ENCODE assay signal across 18 cellular contexts in the genomic region with DNA sequence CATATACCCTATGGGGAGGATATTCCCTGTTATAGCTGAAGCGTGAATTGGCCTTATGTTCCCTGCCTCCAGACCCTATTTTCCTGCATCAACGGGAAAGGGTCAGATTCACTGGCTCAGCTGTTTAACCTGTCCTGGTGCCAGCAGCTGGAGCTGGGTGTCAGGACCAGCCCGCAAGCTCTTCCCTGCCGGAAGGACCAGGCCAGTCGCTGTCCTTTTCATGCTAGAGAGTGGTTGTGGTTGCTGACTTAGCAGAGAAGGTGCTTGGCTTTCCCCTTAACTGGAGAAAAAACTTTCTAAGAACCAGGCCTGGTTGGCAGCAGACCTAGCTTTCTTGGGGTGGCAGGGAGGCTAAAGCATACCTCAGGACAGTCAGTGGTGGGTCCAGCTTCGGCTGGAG. TPM values are rescaled to one million over a fixed set of nuclear protein-coding genes. Genes with fewer than 3 reads are reported as not detected.
A peak's percentile ranks its signal among the peaks of the same experiment; 100 is the strongest.
DNase-seq lines count a peak whose midpoint lies in the region; ATAC-seq and TF ChIP-seq lines count a peak whose summit lies in the region.
"Had no signal": no experiment of that assay in that cellular context is flagged by ENCODE, and none has a peak within 500 bp of the region (broad histone marks: within the 10 kb centered on the region; RNA-seq: fewer than 3 reads in every experiment).

No MANE protein-coding gene starts in this region.

- H4K5ac ChIP-seq in H9 (ENCODE audit: insufficient read length, low read depth, low read length) = no peak overlapping the region

- H3K36me3 ChIP-seq in OCI-LY7 (ENCODE audit: insufficient read depth, low read length) (peaks cover 27% of the 10 kb centered on the region), gastrocnemius medialis (no peaks in the 10 kb centered on the region)
- H3K36me3 ChIP-seq: neural progenitor cell, right atrium auricular region, thyroid gland had no signal

- H2BK5ac ChIP-seq in H9 (ENCODE audit: insufficient read length, low read length) = no peak overlapping the region

- H2BK120ac ChIP-seq in H9 (ENCODE audit: low read depth, low read length, poor library complexity, severe bottlenecking) = no peak overlapping the region

- H3K18ac ChIP-seq in H9 (ENCODE audit: insufficient read length, low read depth, low read length) = no peak overlapping the region

- H3K27me3 Mint-ChIP-seq in H9 (ENCODE audit: low read depth) = no peaks in the 10 kb centered on the region; the same call in 1 of the 2 replicates

- H4K8ac ChIP-seq in H9 (replicated peaks; ENCODE audit: insufficient read length, low read depth, low read length) = no peak overlapping the region

- TF ChIP-seq CTCF in H9 (conservative IDR thresholded peaks at IDR 0.05) (no peak), OCI-LY7 (conservative IDR thresholded peaks at IDR 0.05; ENCODE audit: low read length) (no peak), dorsolateral prefrontal cortex (IDR thresholded peaks at IDR 0.05 in 54 of 56, conservative IDR thresholded peaks at IDR 0.05 in 2 of 56; ENCODE audit: low read depth in 1 of 56, partially characterized antibody in 56 of 56) (no peak), gastrocnemius medialis (IDR thresholded peaks at IDR 0.05 in 4 of 5, conservative IDR thresholded peaks at IDR 0.05 in 1 of 5) (no peak)

- H4K20me1 ChIP-seq in H9 (ENCODE audit: control insufficient read depth, insufficient read depth, insufficient read length) = no peaks in the 10 kb centered on the region
- H4K20me1 ChIP-seq in OCI-LY7 (ENCODE audit: insufficient read depth, low read length) = no peaks in the 10 kb centered on the region

- BruUV-seq in OCI-LY7 (replicated peaks; lab: Mats Ljungman, UMichigan) = no TSS peak

- no peak overlapping the region for H3K14ac ChIP-seq in H9 (ENCODE audit: insufficient read depth, low read length)

- POLR2A ChIA-PET in OCI-LY7 (lab: Charles Lee) = no interaction called here

- H2BK20ac ChIP-seq in H9 (ENCODE audit: low read depth, low read length, poor library complexity, severe bottlenecking) = no peak overlapping the region

- H3K4me3 ChIP-seq in OCI-LY7 (ENCODE audit: low read depth, low read length, poor library complexity, severe bottlenecking) = no peak overlapping the region
- no peak overlapping the region for H3K4me3 ChIP-seq in dorsolateral prefrontal cortex
- no peak overlapping the region for H3K4me3 ChIP-seq in gastrocnemius medialis
- H3K4me3 ChIP-seq: neural progenitor cell, right atrium auricular region, thyroid gland had no signal

- H3K9me3 ChIP-seq in H9 (ENCODE audit: control insufficient read depth, low read depth, low read length) (no peaks in the 10 kb centered on the region), OCI-LY7 (ENCODE audit: low read length) (no peaks in the 10 kb centered on the region; the same call in 1 of the 2 replicates), gastrocnemius medialis (no peaks in the 10 kb centered on the region)
- H3K9me3 ChIP-seq: right atrium auricular region, thyroid gland had no signal

- no peak overlapping the region for H4K91ac ChIP-seq in H9 (ENCODE audit: insufficient read length, low read depth, low read length)

- no peak overlapping the region for H2AK5ac ChIP-seq in H9 (ENCODE audit: insufficient read length, low read length)

- H3K4me2 ChIP-seq in H9 (ENCODE audit: insufficient read depth, insufficient read length, low read length) (no peak overlapping the region), OCI-LY7 (ENCODE audit: low read length) (no peak overlapping the region)
- H3K4me2 ChIP-seq: neural progenitor cell had no signal

- in situ Hi-C loops in gastrocnemius medialis (cut with MboI; ENCODE audit: low sequenced_read_pairs in 4 of 4) = loop anchor here in 1 of 4 donors (10.0 kb wide), 1 partner anchor 117 kb away; the partner anchor contains the start of gene CENPM

- no peak overlapping the region; a peak in 1 of 5 replicates for H3K4me3 Mint-ChIP-seq in H9

- intact Hi-C loops in OCI-LY7 (cut with micrococcal nuclease; ENCODE audit: unreplicated experiment) (no loop called here), dorsolateral prefrontal cortex (cut with DNase I) (loop anchor here in 1 of 2 donors (10.0 kb wide), 1 partner anchor 247 kb away; the partner anchor contains the start of genes NAGA, PHETA2 and SMDT1), gastrocnemius medialis (cut with DNase I; ENCODE audit: low total_unique reads) (no loop called here)

- H3K9me3 Mint-ChIP-seq in H9 = no peaks in the 10 kb centered on the region
- H3K9me3 Mint-ChIP-seq: neural progenitor cell had no signal

- H3K27ac Mint-ChIP-seq in H9 = peak overlapping the region in 2 of 3 experiments; percentile 12 to 26; a peak in 1 of 7 replicates

- H3K4ac ChIP-seq in H9 (ENCODE audit: low read depth, low read length) = no peak overlapping the region

- H3K23ac ChIP-seq in H9 (ENCODE audit: insufficient read length, low read depth, low read length) = no peak overlapping the region

- no peaks in the 10 kb centered on the region for H3K9me2 ChIP-seq in OCI-LY7 (ENCODE audit: insufficient read depth, low read length)

- no peak overlapping the region for H3T11ph ChIP-seq in H9 (ENCODE audit: low read length)

- no peak overlapping the region for H2BK15ac ChIP-seq in H9 (ENCODE audit: low read depth, low read length)

- ATAC-seq in gastrocnemius medialis (peak in 1 of 2 donors; percentile 8), GM18498 (IDR thresholded peaks at IDR 0.05; ENCODE audit: unreplicated experiment) (no peak), SK-N-SH treated with all-trans-retinoic acid at 6 μM for 48 hours (no peak)

- H3K79me2 ChIP-seq in H9 (ENCODE audit: insufficient read depth, low read length) = no peaks in the 10 kb centered on the region
- peaks cover 10% of the 10 kb centered on the region; the same call in 1 of the 2 replicates for H3K79me2 ChIP-seq in OCI-LY7 (ENCODE audit: insufficient read depth, low read depth, low read length)

- WGBS in H9 (ENCODE audit: extremely low coverage, insufficient read length, low lambda C conversion rate) = no CpG with 5 or more reads among the region's 6 CpGs

- CTCF ChIA-PET in OCI-LY7 (lab: Charles Lee; ENCODE audit: unreplicated experiment) = no interaction called here

- H3K23me2 ChIP-seq in H9 (ENCODE audit: insufficient read length, low read depth, low read length, poor library complexity, severe bottlenecking) = no peaks in the 10 kb centered on the region

- H3K4me1 ChIP-seq in H9 (ENCODE audit: insufficient read depth, low read length) (peaks cover 5% of the 10 kb centered on the region; the same call in 1 of the 2 replicates), OCI-LY7 (ENCODE audit: insufficient read depth, low read length, poor library complexity, severe bottlenecking) (peaks cover 36% of the 10 kb centered on the region), gastrocnemius medialis (peaks cover 29 to 36% of the 10 kb centered on the region in 2 donors)

- H3K27ac ChIP-seq in H9 (ENCODE audit: insufficient read length, low read depth, low read length) = no peak overlapping the region
- peak overlapping the region; percentile 2 for H3K27ac ChIP-seq in OCI-LY7 (ENCODE audit: low read depth, low read length, poor library complexity, severe bottlenecking)
- peak overlapping the region in 54 of 59 donors; percentile 1 to 100 (median 60) for H3K27ac ChIP-seq in dorsolateral prefrontal cortex
- peak overlapping the region; percentile 81 to 92 (median 92) for H3K27ac ChIP-seq in gastrocnemius medialis
- H3K27ac ChIP-seq: C4-2B, neural progenitor cell, thyroid gland had no signal

- no peak for TF ChIP-seq POLR2A in gastrocnemius medialis (IDR thresholded peaks at IDR 0.05)

- no peaks in the 10 kb centered on the region for H3K79me1 ChIP-seq in H9 (ENCODE audit: insufficient read depth, low read depth, low read length, poor library complexity, severe bottlenecking)

- H2BK12ac ChIP-seq in H9 (ENCODE audit: insufficient read length, low read depth, low read length) = no peak overlapping the region

- H3K9ac ChIP-seq in H9 (ENCODE audit: extremely low read depth, insufficient read length, low read length) = no peak overlapping the region
- H3K9ac ChIP-seq: neural progenitor cell had no signal

- no peak overlapping the region for H3K56ac ChIP-seq in H9 (ENCODE audit: insufficient read length, low read depth, low read length)

- H3K36me3 Mint-ChIP-seq in H9 (ENCODE audit: insufficient read depth in 1 of 3, low read depth in 3 of 3) = peaks cover 8 to 21% (median 15%) of the 10 kb centered on the region in 3 experiments; a peak in 6 of 7 replicates

- H3K27me3 ChIP-seq in H9 (ENCODE audit: insufficient read depth, low read length) = no peaks in the 10 kb centered on the region
- H3K27me3 ChIP-seq in dorsolateral prefrontal cortex = no peaks in the 10 kb centered on the region
- no peaks in the 10 kb centered on the region for H3K27me3 ChIP-seq in gastrocnemius medialis
- H3K27me3 ChIP-seq: neural progenitor cell, right atrium auricular region, thyroid gland had no signal

- DNase-seq in H9 = no peak
- DNase-seq in OCI-LY7 (ENCODE audit: low spot score) = no peak
- no peak for DNase-seq in dorsolateral prefrontal cortex
- peak in 1 of 2 donors; percentile 46 for DNase-seq in gastrocnemius medialis
- DNase-seq in NCI-H2171 treated with DMSO at 0.1 percent for 48 hours (lab: John Stamatoyannopoulos, UW) = no peak
- DNase-seq: activated CD4-positive, CD25-positive, alpha-beta regulatory T cell treated with anti-CD3 and anti-CD28 coated beads, Interleukin-2, amount 50 U/mL, for 72 hours; activated T-cell treated with anti-CD3 and anti-CD28 coated beads for 4 hours; DMS79; foreskin melanocyte; Kasumi-1; NCI-H524 treated with DMSO at 0.1 percent for 48 hours; stimulated activated CD4-positive, alpha-beta T cell treated with anti-CD3 and anti-CD28 coated beads, Interleukin-1b, Interleukin-23, amount 100 ng/mL, for 48 hours; thyroid gland had no signal

- H2AFZ ChIP-seq in H9 (ENCODE audit: low read length) (no peak overlapping the region), OCI-LY7 (ENCODE audit: low read length) (no peak overlapping the region)
- H2AFZ ChIP-seq: neural progenitor cell had no signal

- peaks cover 39 to 45% of the 10 kb centered on the region in 2 experiments for H3K4me1 Mint-ChIP-seq in H9

TF ChIP-seq in SK-N-SH treated with all-trans-retinoic acid at 6 μM for 48 hours, 23 proteins besides CTCF, POLR2A, EP300 and RAD21 (continues in another document):
- no peak for TF ChIP-seq ZFP30 (CRISPR knock-in tag; IDR thresholded peaks at IDR 0.05)

RNA-seq across cellular contexts. Expression of gene SREBF2, which starts 5.2 kb away (rescaled TPM):
- total RNA-seq in H9 (2021) (144 and 146 TPM in 2 replicates), OCI-LY7 (2022) (312 and 330 TPM in 2 replicates), dorsolateral prefrontal cortex (100 to 1,000 TPM; 129 to 246 (median 190) TPM), gastrocnemius medialis (10 to 100 TPM; 25.1 to 40.9 (median 36.1) TPM)
- total RNA-seq in OCI-LY7 (2014; rRNA removed; shearing (Covaris generic)) = 132 and 167 TPM in 2 replicates

RNA-seq across cellular contexts. Expression of gene CCDC134, which starts 27.2 kb away (rescaled TPM):
- total RNA-seq in H9 (2021) = 19.3 and 20.7 TPM in 2 replicates
- total RNA-seq in OCI-LY7 (2014; rRNA removed; shearing (Covaris generic)) = 21.7 and 23.8 TPM in 2 replicates
- total RNA-seq in OCI-LY7 (2022) = 17.3 and 17.4 TPM in 2 replicates
- total RNA-seq in dorsolateral prefrontal cortex = 10 to 100 TPM in 12 of 120 experiments, 1 to 10 TPM in 108; 4.1 to 13.3 (median 7.8) TPM
- 1 to 10 TPM; 3.3 to 7.7 (median 6.0) TPM for total RNA-seq in gastrocnemius medialis
